Comparison of ENCODE assay signal across 14 cellular contexts in genomic region chr3:124207873-124208473, GRCh38.
DNase-seq lines count a peak whose midpoint lies in the region; ATAC-seq, FAIRE-seq and TF ChIP-seq lines count a peak whose summit lies in the region.
"Had no signal": no experiment of that assay in that cellular context is flagged by ENCODE, and none has a peak within 500 bp of the region (broad histone marks: within the 10 kb centered on the region; RNA-seq: fewer than 3 reads in every experiment).

No MANE protein-coding gene starts in this region.

- no peak for TF ChIP-seq RAD21 in GM12878 (IDR thresholded peaks at IDR 0.05; ENCODE audit: insufficient read depth, low read depth, low read length)

- ATAC-seq in GM18868 (IDR thresholded peaks at IDR 0.05; ENCODE audit: unreplicated experiment), result peak; percentile 93
- ATAC-seq in GM21447 (IDR thresholded peaks at IDR 0.05; ENCODE audit: unreplicated experiment), result peak; percentile 97
- peak; percentile 78 for ATAC-seq in HG02973 (IDR thresholded peaks at IDR 0.05; ENCODE audit: unreplicated experiment)
- ATAC-seq in GM12878, result peak; percentile 98
- ATAC-seq in psoas muscle, result no peak
- ATAC-seq: right lobe of liver had no signal

- H4K20me1 ChIP-seq in GM12878 (ENCODE audit: control insufficient read depth, insufficient read depth), result no peaks in the 10 kb centered on the region

- peak overlapping the region; percentile 46 for H3K9ac ChIP-seq in GM12878 (ENCODE audit: control insufficient read depth, insufficient read depth, low read length)

- peak; percentile 91 for DNase-seq in GM12878 (ENCODE audit: low read depth, low spot score)
- DNase-seq in NOMO-1 treated with dmso at 0.1 percent for 144 hours (lab: John Stamatoyannopoulos, UW; ENCODE audit: unreplicated experiment), result no peak
- DNase-seq in NCI-H187 (lab: John Stamatoyannopoulos, UW), result no peak
- DNase-seq in NCI-H1048 (lab: John Stamatoyannopoulos, UW), result no peak
- DNase-seq in psoas muscle, result no peak
- DNase-seq: NCI-H524, right lobe of liver, SIG-M5, testis had no signal

- RAD21 ChIA-PET in GM12878 (lab: Charles Lee; ENCODE audit: unreplicated experiment), result interaction anchor here (1.0 to 2.5 kb wide), 8 partner anchors 36 to 54 kb away, joined by 3 to 10 read pairs (median 3); no protein-coding TSS in a partner anchor

- in situ Hi-C loops in GM12878 (cut with MboI), result no loop called here

- SMC1A ChIA-PET in GM12878 (lab: Charles Lee; ENCODE audit: uncharacterized antibody, unreplicated experiment), result interaction anchor here (0.6 to 3.5 kb wide), 17 partner anchors 10 to 955 kb away, joined by 3 to 17 read pairs (median 4); no protein-coding TSS in a partner anchor

- H3K36me3 ChIP-seq in GM12878 (ENCODE audit: control insufficient read depth in 2 of 2, insufficient read depth in 2 of 2, low read length in 1 of 2) (no peaks in the 10 kb centered on the region), psoas muscle (ENCODE audit: insufficient read depth in 1 of 2, low read depth in 1 of 2) (no peaks in the 10 kb centered on the region)
- H3K36me3 ChIP-seq: right lobe of liver had no signal

- TF ChIP-seq EP300 in GM12878 (IDR thresholded peaks at IDR 0.05; ENCODE audit: borderline replicate concordance in 1 of 2, control insufficient read depth in 1 of 2, low read depth in 2 of 2, low read length in 2 of 2), result peak; percentile 52 to 74; a peak in 2 of 4 replicates

- H3K9me3 ChIP-seq in GM12878 (replicated peaks; ENCODE audit: control insufficient read depth, insufficient read depth, low read length), result no peaks in the 10 kb centered on the region; the same call in 2 of the 3 replicates
- no peaks in the 10 kb centered on the region for H3K9me3 ChIP-seq in psoas muscle
- H3K9me3 ChIP-seq: right lobe of liver, testis had no signal

- TF ChIP-seq CTCF in GM12878 (IDR thresholded peaks at IDR 0.05 in 2 of 3, conservative IDR thresholded peaks at IDR 0.05 in 1 of 3; ENCODE audit: control insufficient read depth in 2 of 3, extremely low read depth in 1 of 3, insufficient read depth in 1 of 3, low read depth in 3 of 3, low read length in 3 of 3), result no peak
- no peak for TF ChIP-seq CTCF in psoas muscle (IDR thresholded peaks at IDR 0.05)

- H2AFZ ChIP-seq in GM12878 (ENCODE audit: control insufficient read depth, low read depth, low read length), result peak overlapping the region; percentile 89

- intact Hi-C loops in GM12878 (cut with micrococcal nuclease; ENCODE audit: unreplicated experiment) (loop anchor here (5.0 kb wide), 1 partner anchor 39 kb away; no protein-coding TSS in a partner anchor), psoas muscle (cut with DNase I) (no loop called here)

- BruUV-seq in GM12878 (replicated peaks; lab: Mats Ljungman, UMichigan), result no TSS peak

- no peaks in the 10 kb centered on the region for H3K79me2 ChIP-seq in GM12878 (ENCODE audit: control insufficient read depth, insufficient read depth, low read length)

- H3K4me1 ChIP-seq in GM12878 (ENCODE audit: control insufficient read depth, insufficient read depth, low read length) (peaks cover 32% of the 10 kb centered on the region), psoas muscle (peaks cover 6% of the 10 kb centered on the region)
- H3K4me1 ChIP-seq: right lobe of liver had no signal

- POLR2A ChIA-PET in GM12878 (lab: Charles Lee), result interaction anchor here (1.2 to 2.2 kb wide), 3 partner anchors 48 to 53 kb away, joined by 3 to 6 read pairs (median 6); no protein-coding TSS in a partner anchor

- CTCF ChIA-PET in GM12878 (lab: Yijun Ruan, JAX), result interaction anchor here (0.8 to 2.7 kb wide), 11 partner anchors 9 to 192 kb away, joined by 3 to 10 read pairs (median 3); no protein-coding TSS in a partner anchor

- FAIRE-seq in GM12878 (lab: Jason Lieb, UNC), result peak; percentile 93
- FAIRE-seq: islet of Langerhans, TTC549 had no signal

- WGBS in GM12878 (ENCODE audit: insufficient coverage, insufficient replicate concordance, low lambda C conversion rate, missing lambda C conversion rate), result 0% methylated on average over 5 of the region's 5 CpGs
- WGBS in psoas muscle, 3 donors, result 60 to 68% (median 64%) methylated on average over 5 of the region's 5 CpGs

- no peak overlapping the region for H3K4me3 ChIP-seq in GM12878
- no peak overlapping the region for H3K4me3 ChIP-seq in psoas muscle
- H3K4me3 ChIP-seq: right lobe of liver, testis had no signal

- TF ChIP-seq POLR2A in GM12878 (IDR thresholded peaks at IDR 0.05; ENCODE audit: low read depth, low read length), result no peak

- peak overlapping the region; percentile 75 for H3K27ac ChIP-seq in GM12878 (ENCODE audit: control insufficient read depth, insufficient read depth)
- no peak overlapping the region for H3K27ac ChIP-seq in psoas muscle
- H3K27ac ChIP-seq: right lobe of liver, testis had no signal

- H3K4me2 ChIP-seq in GM12878 (ENCODE audit: control insufficient read depth, insufficient read depth), result peak overlapping the region; percentile 83

- H3K27me3 ChIP-seq in GM12878 (replicated peaks in 1 of 2; ENCODE audit: control insufficient read depth in 2 of 2, insufficient read depth in 2 of 2, low read length in 1 of 2) (no peaks in the 10 kb centered on the region), psoas muscle (ENCODE audit: insufficient read depth in 3 of 3, low read length in 2 of 3) (no peaks in the 10 kb centered on the region)
- H3K27me3 ChIP-seq: right lobe of liver, testis had no signal

TF ChIP-seq in GM12878, 131 proteins besides CTCF, POLR2A, EP300 and RAD21 (continues in another document):
- peak; percentile 64 for TF ChIP-seq GATAD2B (conservative IDR thresholded peaks at IDR 0.05; ENCODE audit: low read depth)
- peak; percentile 45; the same call in 1 of the 2 replicates for TF ChIP-seq IRF4 (IDR thresholded peaks at IDR 0.05; ENCODE audit: low read depth, low read length)
- TF ChIP-seq MTA2 (IDR thresholded peaks at IDR 0.05; ENCODE audit: low read depth), result peak; percentile 82
- TF ChIP-seq SIN3A (IDR thresholded peaks at IDR 0.05; ENCODE audit: low read depth, low read length), result no peak
- TF ChIP-seq, protein P1, sequence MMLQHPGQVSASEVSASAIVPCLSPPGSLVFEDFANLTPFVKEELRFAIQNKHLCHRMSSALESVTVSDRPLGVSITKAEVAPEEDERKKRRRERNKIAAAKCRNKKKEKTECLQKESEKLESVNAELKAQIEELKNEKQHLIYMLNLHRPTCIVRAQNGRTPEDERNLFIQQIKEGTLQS (IDR thresholded peaks at IDR 0.05; ENCODE audit: borderline replicate concordance, extremely low read depth, low read depth, low read length), result no peak
- TF ChIP-seq POU2F2 (IDR thresholded peaks at IDR 0.05; ENCODE audit: borderline replicate concordance, low read depth, low read length), result peak; percentile 69; the same call in 1 of the 3 replicates
- TF ChIP-seq SMC3 (IDR thresholded peaks at IDR 0.05; ENCODE audit: borderline replicate concordance, low read length), result no peak
- TF ChIP-seq BHLHE40 (IDR thresholded peaks at IDR 0.05; ENCODE audit: borderline replicate concordance in 1 of 2, low read depth in 2 of 2, low read length in 1 of 2), result peak in 1 of 2 experiments; percentile 39; a peak in 1 of 4 replicates
- TF ChIP-seq TCF12 (IDR thresholded peaks at IDR 0.05; ENCODE audit: low read depth, low read length), result peak; percentile 67; the same call in 1 of the 2 replicates
- TF ChIP-seq MEF2B (IDR thresholded peaks at IDR 0.05; ENCODE audit: partially characterized antibody, poor library complexity, severe bottlenecking), result peak; percentile 52
- TF ChIP-seq ESRRA (IDR thresholded peaks at IDR 0.05; ENCODE audit: low read length), result peak; percentile 95; the same call in 1 of the 2 replicates
- peak; percentile 59; the same call in 1 of the 2 replicates for TF ChIP-seq BCL11A (IDR thresholded peaks at IDR 0.05; ENCODE audit: low read depth, low read length)
- no peak for TF ChIP-seq HCFC1 (IDR thresholded peaks at IDR 0.05; ENCODE audit: low read length)
- peak; percentile 73 to 75; a peak in 3 of 4 replicates for TF ChIP-seq IKZF2 (IDR thresholded peaks at IDR 0.05)
- 0 out of 2 replicates have a peak, but pooled peaks have one; percentile 36 for TF ChIP-seq TBL1XR1 (IDR thresholded peaks at IDR 0.05; ENCODE audit: low read depth, low read length)
- peak; percentile 85 for TF ChIP-seq YY1 (IDR thresholded peaks at IDR 0.05; ENCODE audit: low read depth, low read length)
- TF ChIP-seq MEF2A (IDR thresholded peaks at IDR 0.05; ENCODE audit: insufficient read depth, low read depth, low read length), result peak; percentile 50; the same call in 1 of the 2 replicates
- TF ChIP-seq DPF2 (IDR thresholded peaks at IDR 0.05), result peak; percentile 41; the same call in 1 of the 2 replicates
- peak; percentile 17 for TF ChIP-seq SP1 (IDR thresholded peaks at IDR 0.05; ENCODE audit: low read depth, low read length)
- TF ChIP-seq MYB (IDR thresholded peaks at IDR 0.05; ENCODE audit: borderline replicate concordance, low read depth, low read length), result no peak
- 0 out of 2 replicates have a peak, but pooled peaks have one; percentile 11 for TF ChIP-seq TAF1 (IDR thresholded peaks at IDR 0.05; ENCODE audit: borderline replicate concordance, low read depth, low read length)
- 0 out of 2 replicates have a peak, but pooled peaks have one; percentile 29 for TF ChIP-seq MXI1 (IDR thresholded peaks at IDR 0.05; ENCODE audit: low read depth, low read length)
- TF ChIP-seq NBN (IDR thresholded peaks at IDR 0.05), result peak; percentile 72
- TF ChIP-seq RELA (IDR thresholded peaks at IDR 0.05; ENCODE audit: borderline replicate concordance, partially characterized antibody), result peak; percentile 42

Comparison
In these comparisons a context has a peak if more than half of its experiments do, and no peak if none do; other contexts are left out.
1. ATAC-seq: peak in GM18868 (single experiment), GM21447 (single experiment), HG02973 (single experiment) and GM12878 (single experiment); none in psoas muscle (0 of 4).